13 cellular contexts compared by ENCODE assay signal in genomic region chr20:36483205-36483918, GRCh38. TPM values are rescaled to one million over a fixed set of nuclear protein-coding genes. Genes with fewer than 3 reads are reported as not detected.
DNase-seq lines count a peak whose midpoint lies in the region; ATAC-seq and TF ChIP-seq lines count a peak whose summit lies in the region.
"Had no signal": no experiment of that assay in that cellular context is flagged by ENCODE, and none has a peak within 500 bp of the region (broad histone marks: within the 10 kb centered on the region; RNA-seq: fewer than 3 reads in every experiment).

No MANE protein-coding gene starts in this region.

- no peaks in the 10 kb centered on the region for H3K9me3 Mint-ChIP-seq in MCF 10A (ENCODE audit: unreplicated experiment)
- H3K9me3 Mint-ChIP-seq in brain = no peaks in the 10 kb centered on the region
- no peaks in the 10 kb centered on the region for H3K9me3 Mint-ChIP-seq in stimulated activated naive B cell treated with anti-CD40 and anti-IgM and Interleukin-4, amounts not matched to agents 10 μg/mL and 1 μg/mL and 100 μg/mL, for 72 hours

- ATAC-seq in upper lobe of left lung (ENCODE audit: low FRiP score in 2 of 2) = no peak
- ATAC-seq in activated CD4-positive, CD25-positive, alpha-beta regulatory T cell treated with anti-CD3 and anti-CD28 coated beads, Interleukin-2, amount 50 U/mL, for 24 hours = no peak
- no peak for ATAC-seq in stimulated activated naive B cell treated with anti-CD40 and anti-IgM and Interleukin-4, amounts not matched to agents 10 μg/mL and 1 μg/mL and 100 μg/mL, for 72 hours (replicated peaks)
- ATAC-seq: stimulated activated naive CD8-positive, alpha-beta T cell treated with anti-CD3 and anti-CD28 coated beads, Interleukin-15, Interleukin-2, amounts not matched to agents 100 U/mL and 50 U/mL, for 24 hours had no signal

- no peak overlapping the region for H3K4me3 Mint-ChIP-seq in MCF 10A (ENCODE audit: unreplicated experiment)
- peak overlapping the region in 2 of 5 experiments; percentile 11 to 33 for H3K4me3 Mint-ChIP-seq in brain
- H3K4me3 Mint-ChIP-seq in stimulated activated naive B cell treated with anti-CD40 and anti-IgM and Interleukin-4, amounts not matched to agents 10 μg/mL and 1 μg/mL and 100 μg/mL, for 72 hours = no peak overlapping the region

- H3K36me3 ChIP-seq in mammary epithelial cell (ENCODE audit: insufficient read depth, low read length) (no peaks in the 10 kb centered on the region), muscle layer of duodenum (ENCODE audit: control insufficient read depth in 1 of 2, insufficient read depth in 2 of 2, low read length in 2 of 2) (peaks cover 0 to 3% of the 10 kb centered on the region in 2 donors), upper lobe of left lung (no peaks in the 10 kb centered on the region)
- H3K36me3 ChIP-seq: neutrophil had no signal

- no peak for DNase-seq in MCF 10A (ENCODE audit: unreplicated experiment)
- DNase-seq in mammary epithelial cell = no peak
- no peak for DNase-seq in upper lobe of left lung
- DNase-seq in NCI-H510A (lab: John Stamatoyannopoulos, UW) = no peak
- DNase-seq in stimulated activated naive B cell treated with anti-CD40 and anti-IgM and Interleukin-4, amounts not matched to agents 10 μg/mL and 1 μg/mL and 100 μg/mL, for 72 hours = no peak
- DNase-seq: activated CD4-positive, CD25-positive, alpha-beta regulatory T cell; NCI-H1048; stimulated activated naive CD8-positive, alpha-beta T cell treated with anti-CD3 and anti-CD28 coated beads, Interleukin-15, Interleukin-2, amounts not matched to agents 100 U/mL and 50 U/mL, for 24 hours had no signal

- peaks cover 33% of the 10 kb centered on the region for H3K4me1 Mint-ChIP-seq in MCF 10A (ENCODE audit: insufficient read depth, unreplicated experiment)
- H3K4me1 Mint-ChIP-seq in brain = peaks cover 91% of the 10 kb centered on the region
- peaks cover 37 to 54% of the 10 kb centered on the region in 2 donors for H3K4me1 Mint-ChIP-seq in stimulated activated naive B cell treated with anti-CD40 and anti-IgM and Interleukin-4, amounts not matched to agents 10 μg/mL and 1 μg/mL and 100 μg/mL, for 72 hours

- H3K27ac Mint-ChIP-seq in MCF 10A (ENCODE audit: low read depth, unreplicated experiment) (peak overlapping the region; percentile 63), brain (peak overlapping the region; percentile 39 to 97 (median 86))
- H3K27ac Mint-ChIP-seq in stimulated activated naive B cell treated with anti-CD40 and anti-IgM and Interleukin-4, amounts not matched to agents 10 μg/mL and 1 μg/mL and 100 μg/mL, for 72 hours = no peak overlapping the region

- H3K27ac ChIP-seq in mammary epithelial cell (ENCODE audit: insufficient read depth, low read depth, low read length) = no peak overlapping the region
- peak overlapping the region; percentile 5 for H3K27ac ChIP-seq in muscle layer of duodenum (ENCODE audit: low read length)
- peak overlapping the region; percentile 39 to 68 (median 48) for H3K27ac ChIP-seq in upper lobe of left lung
- H3K27ac ChIP-seq: neutrophil had no signal

- H4K20me1 ChIP-seq in mammary epithelial cell (ENCODE audit: insufficient read depth, low read length) = no peaks in the 10 kb centered on the region

- CTCF ChIA-PET in MCF 10A (lab: Yijun Ruan, JAX) = interaction anchor here (0.6 to 0.9 kb wide), 4 partner anchors 9 to 397 kb away, joined by 3 to 4 read pairs (median 3); no protein-coding TSS in a partner anchor
- CTCF ChIA-PET in mammary epithelial cell (lab: Charles Lee; ENCODE audit: low non-redundant PET) = no interaction called here

- in situ Hi-C loops in mammary epithelial cell (cut with MboI; ENCODE audit: low sequenced_read_pairs in 2 of 2) = no loop called here

- BruUV-seq in MCF 10A (replicated peaks; lab: Mats Ljungman, UMichigan) (no TSS peak), mammary epithelial cell (replicated peaks; lab: Mats Ljungman, UMichigan) (no TSS peak)

- TF ChIP-seq CTCF in MCF 10A (IDR thresholded peaks at IDR 0.05; ENCODE audit: unreplicated experiment) = no peak
- TF ChIP-seq CTCF in mammary epithelial cell (conservative IDR thresholded peaks at IDR 0.05 in 1 of 2, IDR thresholded peaks at IDR 0.05 in 1 of 2; ENCODE audit: extremely low read depth in 1 of 2, insufficient read depth in 1 of 2, low read depth in 1 of 2, low read length in 2 of 2) = no peak
- no peak for TF ChIP-seq CTCF in brain (conservative IDR thresholded peaks at IDR 0.05)
- no peak for TF ChIP-seq CTCF in upper lobe of left lung (IDR thresholded peaks at IDR 0.05)

- intact Hi-C loops in MCF 10A (cut with micrococcal nuclease) = no loop called here
- intact Hi-C loops in mammary epithelial cell (cut with micrococcal nuclease) = no loop called here

- H3K4me2 ChIP-seq in mammary epithelial cell (ENCODE audit: insufficient read depth, low read depth, low read length) = no peak overlapping the region

- H3K27me3 ChIP-seq in mammary epithelial cell (ENCODE audit: insufficient read depth, low read length) (no peaks in the 10 kb centered on the region), muscle layer of duodenum (ENCODE audit: low read depth, low read length) (no peaks in the 10 kb centered on the region), upper lobe of left lung (peaks cover 0 to 3% (median 0%) of the 10 kb centered on the region in 4 donors)
- H3K27me3 ChIP-seq: neutrophil had no signal

- H3K36me3 Mint-ChIP-seq in MCF 10A (ENCODE audit: insufficient read depth, unreplicated experiment) = peaks cover 7% of the 10 kb centered on the region
- H3K36me3 Mint-ChIP-seq in brain = peaks cover 11% of the 10 kb centered on the region
- peaks cover 0 to 6% of the 10 kb centered on the region in 2 donors for H3K36me3 Mint-ChIP-seq in stimulated activated naive B cell treated with anti-CD40 and anti-IgM and Interleukin-4, amounts not matched to agents 10 μg/mL and 1 μg/mL and 100 μg/mL, for 72 hours

- no peaks in the 10 kb centered on the region for H3K9me3 ChIP-seq in mammary epithelial cell (replicated peaks; ENCODE audit: insufficient read depth, low read length)
- no peaks in the 10 kb centered on the region for H3K9me3 ChIP-seq in muscle layer of duodenum (ENCODE audit: control insufficient read depth in 1 of 2, low read length in 2 of 2)
- no peaks in the 10 kb centered on the region for H3K9me3 ChIP-seq in upper lobe of left lung
- H3K9me3 ChIP-seq: neutrophil had no signal

- 80% methylated on average over 5 of the region's 5 CpGs for WGBS in mammary epithelial cell (ENCODE audit: low coverage, missing lambda C conversion rate)
- WGBS in upper lobe of left lung, 2 donors = 68 to 83% methylated on average over 5 of the region's 5 CpGs

- no peak overlapping the region for H2AFZ ChIP-seq in mammary epithelial cell (ENCODE audit: low read depth, low read length)

- H3K4me3 ChIP-seq in mammary epithelial cell (replicated peaks in 1 of 3; ENCODE audit: insufficient read depth in 1 of 3, low read depth in 2 of 3, low read length in 3 of 3) (no peak overlapping the region), muscle layer of duodenum (ENCODE audit: low read depth in 1 of 2, low read length in 2 of 2) (no peak overlapping the region), upper lobe of left lung (no peak overlapping the region)

- POLR2A ChIA-PET in MCF 10A (lab: Yijun Ruan, JAX) = interaction anchor here (0.9 kb wide), 1 partner anchor 9 kb away, joined by 5 read pairs; no protein-coding TSS in a partner anchor

- no peak for TF ChIP-seq EP300 in upper lobe of left lung (IDR thresholded peaks at IDR 0.05)

- peaks cover 96% of the 10 kb centered on the region for H3K79me2 ChIP-seq in mammary epithelial cell (ENCODE audit: insufficient read depth, low read length)

- dilution Hi-C loops in mammary epithelial cell (cut with HindIII; ENCODE audit: low sequenced_read_pairs) = no loop called here

- peaks cover 11% of the 10 kb centered on the region for H3K4me1 ChIP-seq in mammary epithelial cell (ENCODE audit: insufficient read depth, low read length)
- H3K4me1 ChIP-seq in muscle layer of duodenum (ENCODE audit: control insufficient read depth in 1 of 2, insufficient read depth in 2 of 2, low read length in 2 of 2) = peaks cover 26 to 78% of the 10 kb centered on the region in 2 donors
- H3K4me1 ChIP-seq in upper lobe of left lung = peaks cover 52 to 84% (median 59%) of the 10 kb centered on the region in 4 donors

- TF ChIP-seq POLR2A in upper lobe of left lung (IDR thresholded peaks at IDR 0.05) = no peak

- no peaks in the 10 kb centered on the region for H3K27me3 Mint-ChIP-seq in MCF 10A (ENCODE audit: insufficient read depth, unreplicated experiment)
- H3K27me3 Mint-ChIP-seq in brain = no peaks in the 10 kb centered on the region
- H3K27me3 Mint-ChIP-seq in stimulated activated naive B cell treated with anti-CD40 and anti-IgM and Interleukin-4, amounts not matched to agents 10 μg/mL and 1 μg/mL and 100 μg/mL, for 72 hours = no peaks in the 10 kb centered on the region

- no peak overlapping the region for H3K9ac ChIP-seq in mammary epithelial cell (ENCODE audit: insufficient read depth, low read length)

RNA-seq across cellular contexts. Expression of gene MYL9, which starts 58.0 kb away (rescaled TPM):
- 4.3 and 7.9 TPM in 2 replicates for total RNA-seq in MCF 10A (2022)
- total RNA-seq in mammary epithelial cell = 100 to 1,000 TPM in 1 of 2 donors, 10 to 100 TPM in 1; 29.4 to 138 TPM
- 3.7 TPM for polyA plus RNA-seq in mammary epithelial cell
- polyA minus RNA-seq in mammary epithelial cell = 5.0 TPM
- 52.8 TPM for polyA plus RNA-seq in brain (ENCODE audit: insufficient read depth, low read depth, low replicate concordance)
- total RNA-seq in upper lobe of left lung = 100 to 1,000 TPM in 5 of 6 donors, 10 to 100 TPM in 1; 79.6 to 425 (median 169) TPM
- total RNA-seq: A673 had no signal
